19 cellular contexts compared by ENCODE assay signal in genomic region chr5:178487911-178488310, GRCh38.
"Had no signal": no experiment of that assay in that cellular context is flagged by ENCODE, and none has a peak within 500 bp of the region (broad histone marks: within the 10 kb centered on the region; RNA-seq: fewer than 3 reads in every experiment).

No MANE protein-coding gene starts in this region.

- H3K27ac ChIP-seq: body of pancreas, cardiac muscle cell, epithelial cell of prostate, gastroesophageal sphincter, heart left ventricle, parathyroid adenoma, right lobe of liver, tibial artery had no signal

- H3K4me3 ChIP-seq: body of pancreas, cardiac muscle cell, gastroesophageal sphincter, heart left ventricle, right lobe of liver, tibial artery had no signal

- H3K79me2 ChIP-seq: parathyroid adenoma had no signal

- H3K27me3 ChIP-seq: body of pancreas, cardiac muscle cell, heart left ventricle, right lobe of liver, tibial artery had no signal

- DNase-seq: activated gamma-delta T cell treated with Interleukin-2 at 50 U/mL for 16 hours; activated T-cell treated with anti-CD3 and anti-CD28 coated beads, Interleukin-2, amount 50 U/mL, for 1 hour; anterior cingulate cortex; body of pancreas; cortex of kidney; heart left ventricle; left ventricle myocardium superior; mammary epithelial cell; nucleus accumbens; small intestine; stimulated activated CD4-positive, alpha-beta T cell treated with anti-CD3 and anti-CD28 coated beads, Interleukin-2, amount 100 ng/mL, for 24 hours; stimulated activated naive CD8-positive, alpha-beta T cell treated with anti-CD3 and anti-CD28 coated beads, Interleukin-15, amount 100 ng/mL, for 72 hours; tibial artery had no signal

- H3K9ac ChIP-seq: parathyroid adenoma had no signal

- H3K4me1 ChIP-seq: body of pancreas, gastroesophageal sphincter, parathyroid adenoma, right lobe of liver, tibial artery had no signal

- H3K9me3 ChIP-seq: body of pancreas, right lobe of liver had no signal

- H2AFZ ChIP-seq: parathyroid adenoma had no signal

- H3K36me3 ChIP-seq: cardiac muscle cell, gastroesophageal sphincter, heart left ventricle, right lobe of liver, tibial artery had no signal

- ATAC-seq: body of pancreas; gastroesophageal sphincter; heart left ventricle; left ventricle myocardium superior; right lobe of liver; stimulated activated effector memory CD8-positive, alpha-beta T cell treated with anti-CD3 and anti-CD28 coated beads, Interleukin-12 subunit alpha, Interleukin-12 subunit beta, amount 100 ng/mL, for 72 hours; stimulated activated naive CD8-positive, alpha-beta T cell treated with anti-CD3 and anti-CD28 coated beads, Interleukin-15, amount 100 ng/mL, for 72 hours had no signal
